Comparison of ENCODE assay signal across 17 cellular contexts in genomic region chrX:137568741-137569469, GRCh38. TPM values are rescaled to one million over a fixed set of nuclear protein-coding genes. Genes with fewer than 3 reads are reported as not detected.
A peak's percentile ranks its signal among the peaks of the same experiment; 100 is the strongest.
DNase-seq lines count a peak whose midpoint lies in the region; ATAC-seq, FAIRE-seq and TF ChIP-seq lines count a peak whose summit lies in the region.
"Had no signal": no experiment of that assay in that cellular context is flagged by ENCODE, and none has a peak within 500 bp of the region (broad histone marks: within the 10 kb centered on the region; RNA-seq: fewer than 3 reads in every experiment).

No MANE protein-coding gene starts in this region.

- H3K27ac ChIP-seq in brain microvascular endothelial cell = no peak overlapping the region
- H3K27ac ChIP-seq in effector memory CD4-positive, alpha-beta T cell (ENCODE audit: insufficient read depth, low read length, poor library complexity, severe bottlenecking) = no peak overlapping the region
- H3K27ac ChIP-seq: KMS-11, left lung had no signal

- CTCF ChIA-PET in activated CD8-positive, alpha-beta memory T cell treated with anti-CD3 and anti-CD28 coated beads, Interleukin-2, amount 10 ng/mL, durations not matched to agents 7 days and 5 days (lab: Charles Lee) = no interaction called here

- no peaks in the 10 kb centered on the region for H3K9me3 Mint-ChIP-seq in activated CD8-positive, alpha-beta memory T cell treated with anti-CD3 and anti-CD28 coated beads, Interleukin-2, amount 10 ng/mL, durations not matched to agents 7 days and 5 days (ENCODE audit: low read depth)
- no peaks in the 10 kb centered on the region for H3K9me3 Mint-ChIP-seq in neural crest cell
- H3K9me3 Mint-ChIP-seq: stimulated activated effector memory CD8-positive, alpha-beta T cell treated with anti-CD3 and anti-CD28 coated beads, Interleukin-12 subunit alpha, Interleukin-12 subunit beta, amount 100 ng/mL, for 72 hours had no signal

- no peaks in the 10 kb centered on the region for H3K9me3 ChIP-seq in effector memory CD4-positive, alpha-beta T cell (ENCODE audit: control insufficient read depth, low read length)
- H3K9me3 ChIP-seq: left lung had no signal

- H3K4me3 ChIP-seq in brain microvascular endothelial cell (ENCODE audit: low read depth, low read length) = peak overlapping the region; percentile 22
- no peak overlapping the region for H3K4me3 ChIP-seq in effector memory CD4-positive, alpha-beta T cell (ENCODE audit: insufficient read depth, low read depth, low read length, poor library complexity, severe bottlenecking)
- H3K4me3 ChIP-seq: left lung had no signal

- H3K4me3 Mint-ChIP-seq in activated CD8-positive, alpha-beta memory T cell treated with anti-CD3 and anti-CD28 coated beads, Interleukin-2, amount 10 ng/mL, durations not matched to agents 7 days and 5 days = peak overlapping the region; percentile 24
- peak overlapping the region; percentile 83 for H3K4me3 Mint-ChIP-seq in neural crest cell
- H3K4me3 Mint-ChIP-seq: stimulated activated effector memory CD8-positive, alpha-beta T cell treated with anti-CD3 and anti-CD28 coated beads, Interleukin-12 subunit alpha, Interleukin-12 subunit beta, amount 100 ng/mL, for 72 hours had no signal

- peaks cover 4% of the 10 kb centered on the region for H3K4me1 Mint-ChIP-seq in activated CD8-positive, alpha-beta memory T cell treated with anti-CD3 and anti-CD28 coated beads, Interleukin-2, amount 10 ng/mL, durations not matched to agents 7 days and 5 days
- peaks cover 14% of the 10 kb centered on the region for H3K4me1 Mint-ChIP-seq in neural crest cell

- no peak for DNase-seq in activated CD8-positive, alpha-beta memory T cell treated with anti-CD3 and anti-CD28 coated beads, Interleukin-2, amount 10 ng/mL, durations not matched to agents 7 days and 5 days
- no peak for DNase-seq in activated CD8-positive, alpha-beta memory T cell treated with anti-CD3 and anti-CD28 coated beads for 24 hours
- DNase-seq in NCI-H1417 (lab: John Stamatoyannopoulos, UW) (peak in 2 of 3 experiments; percentile 57 to 77), brain microvascular endothelial cell (no peak), neural crest cell (ENCODE audit: low read depth, low spot score) (no peak), frontal cortex (ENCODE audit: low spot score in 2 of 2) (no peak)
- no peak for DNase-seq in effector memory CD4-positive, alpha-beta T cell
- DNase-seq: amygdala; effector CD8-positive, alpha-beta T cell; left lung had no signal

- in situ Hi-C loops in brain microvascular endothelial cell (cut with HindIII; ENCODE audit: low pct_ligation_motif_present, low sequenced_read_pairs) = no loop called here

- H3K27me3 ChIP-seq in brain microvascular endothelial cell (replicated peaks) = peaks cover 6% of the 10 kb centered on the region
- peaks cover 21% of the 10 kb centered on the region for H3K27me3 ChIP-seq in effector memory CD4-positive, alpha-beta T cell (replicated peaks; ENCODE audit: control insufficient read depth, insufficient read depth, low read length, poor library complexity, severe bottlenecking)

- H3K36me3 Mint-ChIP-seq in activated CD8-positive, alpha-beta memory T cell treated with anti-CD3 and anti-CD28 coated beads, Interleukin-2, amount 10 ng/mL, durations not matched to agents 7 days and 5 days = peaks cover 6% of the 10 kb centered on the region
- peaks cover 4% of the 10 kb centered on the region for H3K36me3 Mint-ChIP-seq in neural crest cell (ENCODE audit: low read depth)

- no peak for FAIRE-seq in frontal cortex (lab: Jason Lieb, UNC)

- no peak for TF ChIP-seq CTCF in brain microvascular endothelial cell (IDR thresholded peaks at IDR 0.05; ENCODE audit: low read depth, low read length, missing control alignments)
- no peak for TF ChIP-seq CTCF in neural crest cell (conservative IDR thresholded peaks at IDR 0.05)

- H3K27me3 Mint-ChIP-seq in activated CD8-positive, alpha-beta memory T cell treated with anti-CD3 and anti-CD28 coated beads, Interleukin-2, amount 10 ng/mL, durations not matched to agents 7 days and 5 days = peaks cover 63% of the 10 kb centered on the region
- H3K27me3 Mint-ChIP-seq in neural crest cell (ENCODE audit: low read depth) = peaks cover 97% of the 10 kb centered on the region

- no peak for ATAC-seq in activated CD8-positive, alpha-beta memory T cell treated with anti-CD3 and anti-CD28 coated beads, Interleukin-2, amount 10 ng/mL, durations not matched to agents 7 days and 5 days
- no peak for ATAC-seq in GM19023 (IDR thresholded peaks at IDR 0.05; ENCODE audit: unreplicated experiment)
- ATAC-seq: left lung; Panc1; stimulated activated effector memory CD8-positive, alpha-beta T cell treated with anti-CD3 and anti-CD28 coated beads, Interleukin-12 subunit alpha, Interleukin-12 subunit beta, amount 100 ng/mL, for 72 hours had no signal

- H3K4me1 ChIP-seq in effector memory CD4-positive, alpha-beta T cell (ENCODE audit: control insufficient read depth, insufficient read depth, low read length, poor library complexity, severe bottlenecking) = no peaks in the 10 kb centered on the region

- H3K27ac Mint-ChIP-seq in activated CD8-positive, alpha-beta memory T cell treated with anti-CD3 and anti-CD28 coated beads, Interleukin-2, amount 10 ng/mL, durations not matched to agents 7 days and 5 days = peak overlapping the region; percentile 24
- no peak overlapping the region for H3K27ac Mint-ChIP-seq in neural crest cell (ENCODE audit: unreplicated experiment)
- H3K27ac Mint-ChIP-seq: stimulated activated effector memory CD8-positive, alpha-beta T cell treated with anti-CD3 and anti-CD28 coated beads, Interleukin-12 subunit alpha, Interleukin-12 subunit beta, amount 100 ng/mL, for 72 hours had no signal

- H3K36me3 ChIP-seq in brain microvascular endothelial cell (replicated peaks) = no peaks in the 10 kb centered on the region
- H3K36me3 ChIP-seq in effector memory CD4-positive, alpha-beta T cell (ENCODE audit: control insufficient read depth, insufficient read depth, low read length) = no peaks in the 10 kb centered on the region
- H3K36me3 ChIP-seq: left lung had no signal

RNA-seq across cellular contexts. Expression of gene ZIC3, which starts 3.0 kb away (rescaled TPM):
- total RNA-seq in activated CD8-positive, alpha-beta memory T cell treated with anti-CD3 and anti-CD28 coated beads, Interleukin-2, amount 10 ng/mL, durations not matched to agents 7 days and 5 days = not detected
- 2.2 and 2.3 TPM in 2 replicates for total RNA-seq in neural crest cell
- 2.0 TPM for total RNA-seq in frontal cortex
- total RNA-seq: activated CD8-positive, alpha-beta memory T cell treated with anti-CD3 and anti-CD28 coated beads for 36 hours; glomerular endothelial cell; left lung; T-helper 2 cell treated with Interferon-gamma antibody and Interleukin-4, amounts not matched to agents 100 ng/mL and 5 ng/mL, for 36 hours had no signal

Comparison
In these comparisons a context has a peak if more than half of its experiments do, and no peak if none do; other contexts are left out.
1. DNase-seq: peak in NCI-H1417 (2 of 3); none in activated CD8-positive, alpha-beta memory T cell treated with anti-CD3 and anti-CD28 coated beads, Interleukin-2, amount 10 ng/mL, durations not matched to agents 7 days and 5 days (single experiment), activated CD8-positive, alpha-beta memory T cell treated with anti-CD3 and anti-CD28 coated beads for 24 hours (single experiment), brain microvascular endothelial cell (single experiment), neural crest cell (single experiment), effector memory CD4-positive, alpha-beta T cell (0 of 3) and frontal cortex (0 of 2).